Comparison of ENCODE assay signal across 2 cellular contexts in the genomic region with DNA sequence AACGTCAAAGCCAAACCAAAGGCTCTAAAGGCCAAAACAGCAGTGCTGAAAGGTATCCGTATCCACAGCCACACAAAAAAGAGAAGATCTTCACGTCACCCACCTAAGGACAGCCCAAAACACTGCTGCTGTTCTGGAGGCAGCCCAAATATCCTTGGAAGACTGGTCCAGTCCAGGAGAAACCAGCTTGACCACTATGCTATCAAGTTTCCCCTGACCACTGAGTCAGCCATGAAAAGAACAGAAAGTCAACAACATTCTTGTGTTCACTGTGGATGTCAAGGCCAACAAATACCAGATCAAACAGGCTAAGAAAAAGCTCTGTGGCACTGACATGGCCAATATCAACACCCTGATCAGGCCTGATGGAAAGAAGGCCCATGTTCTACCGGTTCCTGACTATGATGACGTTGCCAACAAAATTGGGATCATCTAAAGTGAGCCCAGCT.
A peak's percentile ranks its signal among the peaks of the same experiment; 100 is the strongest.
TF ChIP-seq lines count a peak whose summit lies in the region.

No MANE protein-coding gene starts in this region.

TF ChIP-seq in K562, 482 proteins besides CTCF, POLR2A, EP300 and RAD21:
- TF ChIP-seq ZFP36 (IDR thresholded peaks at IDR 0.05; ENCODE audit: low read depth, low read length, partially characterized antibody) = no peak
- TF ChIP-seq HMG20B (CRISPR knock-in tag; IDR thresholded peaks at IDR 0.05) = no peak
- TF ChIP-seq KLF16 (IDR thresholded peaks at IDR 0.05) = peak; percentile 85
- TF ChIP-seq, protein P1, sequence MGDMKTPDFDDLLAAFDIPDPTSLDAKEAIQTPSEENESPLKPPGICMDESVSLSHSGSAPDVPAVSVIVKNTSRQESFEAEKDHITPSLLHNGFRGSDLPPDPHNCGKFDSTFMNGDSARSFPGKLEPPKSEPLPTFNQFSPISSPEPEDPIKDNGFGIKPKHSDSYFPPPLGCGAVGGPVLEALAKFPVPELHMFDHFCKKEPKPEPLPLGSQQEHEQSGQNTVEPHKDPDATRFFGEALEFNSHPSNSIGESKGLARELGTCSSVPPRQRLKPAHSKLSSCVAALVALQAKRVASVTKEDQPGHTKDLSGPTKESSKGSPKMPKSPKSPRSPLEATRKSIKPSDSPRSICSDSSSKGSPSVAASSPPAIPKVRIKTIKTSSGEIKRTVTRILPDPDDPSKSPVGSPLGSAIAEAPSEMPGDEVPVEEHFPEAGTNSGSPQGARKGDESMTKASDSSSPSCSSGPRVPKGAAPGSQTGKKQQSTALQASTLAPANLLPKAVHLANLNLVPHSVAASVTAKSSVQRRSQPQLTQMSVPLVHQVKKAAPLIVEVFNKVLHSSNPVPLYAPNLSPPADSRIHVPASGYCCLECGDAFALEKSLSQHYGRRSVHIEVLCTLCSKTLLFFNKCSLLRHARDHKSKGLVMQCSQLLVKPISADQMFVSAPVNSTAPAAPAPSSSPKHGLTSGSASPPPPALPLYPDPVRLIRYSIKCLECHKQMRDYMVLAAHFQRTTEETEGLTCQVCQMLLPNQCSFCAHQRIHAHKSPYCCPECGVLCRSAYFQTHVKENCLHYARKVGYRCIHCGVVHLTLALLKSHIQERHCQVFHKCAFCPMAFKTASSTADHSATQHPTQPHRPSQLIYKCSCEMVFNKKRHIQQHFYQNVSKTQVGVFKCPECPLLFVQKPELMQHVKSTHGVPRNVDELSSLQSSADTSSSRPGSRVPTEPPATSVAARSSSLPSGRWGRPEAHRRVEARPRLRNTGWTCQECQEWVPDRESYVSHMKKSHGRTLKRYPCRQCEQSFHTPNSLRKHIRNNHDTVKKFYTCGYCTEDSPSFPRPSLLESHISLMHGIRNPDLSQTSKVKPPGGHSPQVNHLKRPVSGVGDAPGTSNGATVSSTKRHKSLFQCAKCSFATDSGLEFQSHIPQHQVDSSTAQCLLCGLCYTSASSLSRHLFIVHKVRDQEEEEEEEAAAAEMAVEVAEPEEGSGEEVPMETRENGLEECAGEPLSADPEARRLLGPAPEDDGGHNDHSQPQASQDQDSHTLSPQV (IDR thresholded peaks at IDR 0.05) = 0 out of 2 replicates have a peak, but pooled peaks have one; percentile 38
- TF ChIP-seq, protein P2, sequence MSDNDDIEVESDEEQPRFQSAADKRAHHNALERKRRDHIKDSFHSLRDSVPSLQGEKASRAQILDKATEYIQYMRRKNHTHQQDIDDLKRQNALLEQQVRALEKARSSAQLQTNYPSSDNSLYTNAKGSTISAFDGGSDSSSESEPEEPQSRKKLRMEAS (CRISPR knock-in tag; IDR thresholded peaks at IDR 0.05) = peak; percentile 21; the same call in 1 of the 2 replicates
- TF ChIP-seq RBM39 (optimal IDR thresholded peaks at IDR 0.05; ENCODE audit: low read depth, low read length) = no peak
- TF ChIP-seq TCF3 (CRISPR knock-in tag; IDR thresholded peaks at IDR 0.05) = peak; percentile 26; the same call in 1 of the 2 replicates
- TF ChIP-seq, protein P3, sequence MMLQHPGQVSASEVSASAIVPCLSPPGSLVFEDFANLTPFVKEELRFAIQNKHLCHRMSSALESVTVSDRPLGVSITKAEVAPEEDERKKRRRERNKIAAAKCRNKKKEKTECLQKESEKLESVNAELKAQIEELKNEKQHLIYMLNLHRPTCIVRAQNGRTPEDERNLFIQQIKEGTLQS (IDR thresholded peaks at IDR 0.05) = peak; percentile 19; the same call in 1 of the 2 replicates
- TF ChIP-seq, protein P3 (CRISPR knock-in tag; conservative IDR thresholded peaks at IDR 0.05) = no peak
- peak in 1 of 3 experiments; percentile 54 for TF ChIP-seq YY1 (IDR thresholded peaks at IDR 0.05; ENCODE audit: borderline replicate concordance in 1 of 3, control insufficient read depth in 1 of 3, extremely low read depth in 1 of 3, insufficient read depth in 3 of 3, insufficient read length in 1 of 3, insufficient replicate concordance in 2 of 3, low read depth in 1 of 3, low read length in 2 of 3)
- TF ChIP-seq HDGF (IDR thresholded peaks at IDR 0.05) = 0 out of 2 replicates have a peak, but pooled peaks have one; percentile 57
- no peak for TF ChIP-seq PTBP1 (IDR thresholded peaks at IDR 0.05; ENCODE audit: low read depth, low read length)
- peak; percentile 18 for TF ChIP-seq MEIS2 (IDR thresholded peaks at IDR 0.05; ENCODE audit: partially characterized antibody)
- peak; percentile 33 to 47; a peak in 2 of 4 replicates for TF ChIP-seq TRIM24 (IDR thresholded peaks at IDR 0.05)
- peak in 1 of 2 experiments; percentile 80; a peak in 2 of 4 replicates for TF ChIP-seq FOXA3 (CRISPR knock-in tag; conservative IDR thresholded peaks at IDR 0.05 in 1 of 2, IDR thresholded peaks at IDR 0.05 in 1 of 2)
- peak in 1 of 2 experiments; percentile 32; a peak in 1 of 4 replicates for TF ChIP-seq HDAC1 (IDR thresholded peaks at IDR 0.05)
- TF ChIP-seq FOXK2 (conservative IDR thresholded peaks at IDR 0.05 in 1 of 2, IDR thresholded peaks at IDR 0.05 in 1 of 2; ENCODE audit: low read depth in 2 of 2) = peak; percentile 37 to 58; a peak in 3 of 4 replicates
- 0 out of 2 replicates have a peak, but pooled peaks have one; percentile 40 for TF ChIP-seq EHMT2 (IDR thresholded peaks at IDR 0.05)
- TF ChIP-seq JUND (IDR thresholded peaks at IDR 0.05; ENCODE audit: borderline replicate concordance, low read depth, low read length) = 0 out of 2 replicates have a peak, but pooled peaks have one; percentile 19
- TF ChIP-seq JUND (tag; IDR thresholded peaks at IDR 0.05; ENCODE audit: borderline replicate concordance, low read depth, low read length) = no peak

TF ChIP-seq in HepG2, 621 proteins besides CTCF, POLR2A, EP300 and RAD21 (continues in another document):
- no peak for TF ChIP-seq CBFB (CRISPR knock-in tag; IDR thresholded peaks at IDR 0.05)
- TF ChIP-seq CERS6 (CRISPR knock-in tag; IDR thresholded peaks at IDR 0.05) = no peak
- TF ChIP-seq, protein P4, sequence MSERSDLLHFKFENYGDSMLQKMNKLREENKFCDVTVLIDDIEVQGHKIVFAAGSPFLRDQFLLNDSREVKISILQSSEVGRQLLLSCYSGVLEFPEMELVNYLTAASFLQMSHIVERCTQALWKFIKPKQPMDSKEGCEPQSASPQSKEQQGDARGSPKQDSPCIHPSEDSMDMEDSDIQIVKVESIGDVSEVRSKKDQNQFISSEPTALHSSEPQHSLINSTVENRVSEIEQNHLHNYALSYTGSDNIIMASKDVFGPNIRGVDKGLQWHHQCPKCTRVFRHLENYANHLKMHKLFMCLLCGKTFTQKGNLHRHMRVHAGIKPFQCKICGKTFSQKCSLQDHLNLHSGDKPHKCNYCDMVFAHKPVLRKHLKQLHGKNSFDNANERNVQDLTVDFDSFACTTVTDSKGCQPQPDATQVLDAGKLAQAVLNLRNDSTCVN (CRISPR knock-in tag; IDR thresholded peaks at IDR 0.05; ENCODE audit: borderline replicate concordance) = no peak
- TF ChIP-seq ZEB1 (IDR thresholded peaks at IDR 0.05; ENCODE audit: insufficient replicate concordance, low read depth) = no peak
- no peak for TF ChIP-seq MXD1 (CRISPR knock-in tag; IDR thresholded peaks at IDR 0.05)
- TF ChIP-seq RBM22 (optimal IDR thresholded peaks at IDR 0.05; ENCODE audit: low read length) = peak; percentile 46
- TF ChIP-seq DPF2 (CRISPR knock-in tag; IDR thresholded peaks at IDR 0.05; ENCODE audit: borderline replicate concordance, low read depth) = peak; percentile 95
- TF ChIP-seq, protein P5, sequence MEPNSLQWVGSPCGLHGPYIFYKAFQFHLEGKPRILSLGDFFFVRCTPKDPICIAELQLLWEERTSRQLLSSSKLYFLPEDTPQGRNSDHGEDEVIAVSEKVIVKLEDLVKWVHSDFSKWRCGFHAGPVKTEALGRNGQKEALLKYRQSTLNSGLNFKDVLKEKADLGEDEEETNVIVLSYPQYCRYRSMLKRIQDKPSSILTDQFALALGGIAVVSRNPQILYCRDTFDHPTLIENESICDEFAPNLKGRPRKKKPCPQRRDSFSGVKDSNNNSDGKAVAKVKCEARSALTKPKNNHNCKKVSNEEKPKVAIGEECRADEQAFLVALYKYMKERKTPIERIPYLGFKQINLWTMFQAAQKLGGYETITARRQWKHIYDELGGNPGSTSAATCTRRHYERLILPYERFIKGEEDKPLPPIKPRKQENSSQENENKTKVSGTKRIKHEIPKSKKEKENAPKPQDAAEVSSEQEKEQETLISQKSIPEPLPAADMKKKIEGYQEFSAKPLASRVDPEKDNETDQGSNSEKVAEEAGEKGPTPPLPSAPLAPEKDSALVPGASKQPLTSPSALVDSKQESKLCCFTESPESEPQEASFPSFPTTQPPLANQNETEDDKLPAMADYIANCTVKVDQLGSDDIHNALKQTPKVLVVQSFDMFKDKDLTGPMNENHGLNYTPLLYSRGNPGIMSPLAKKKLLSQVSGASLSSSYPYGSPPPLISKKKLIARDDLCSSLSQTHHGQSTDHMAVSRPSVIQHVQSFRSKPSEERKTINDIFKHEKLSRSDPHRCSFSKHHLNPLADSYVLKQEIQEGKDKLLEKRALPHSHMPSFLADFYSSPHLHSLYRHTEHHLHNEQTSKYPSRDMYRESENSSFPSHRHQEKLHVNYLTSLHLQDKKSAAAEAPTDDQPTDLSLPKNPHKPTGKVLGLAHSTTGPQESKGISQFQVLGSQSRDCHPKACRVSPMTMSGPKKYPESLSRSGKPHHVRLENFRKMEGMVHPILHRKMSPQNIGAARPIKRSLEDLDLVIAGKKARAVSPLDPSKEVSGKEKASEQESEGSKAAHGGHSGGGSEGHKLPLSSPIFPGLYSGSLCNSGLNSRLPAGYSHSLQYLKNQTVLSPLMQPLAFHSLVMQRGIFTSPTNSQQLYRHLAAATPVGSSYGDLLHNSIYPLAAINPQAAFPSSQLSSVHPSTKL (CRISPR knock-in tag; IDR thresholded peaks at IDR 0.05) = peak; percentile 98
- peak in 1 of 2 experiments; percentile 40; a peak in 1 of 4 replicates for TF ChIP-seq KLF16 (CRISPR knock-in tag; IDR thresholded peaks at IDR 0.05)
- TF ChIP-seq ZNF333 (CRISPR knock-in tag; IDR thresholded peaks at IDR 0.05; ENCODE audit: borderline replicate concordance) = no peak
- TF ChIP-seq ZGPAT (CRISPR knock-in tag; IDR thresholded peaks at IDR 0.05) = peak; percentile 83
- TF ChIP-seq SNAI1 (CRISPR knock-in tag; IDR thresholded peaks at IDR 0.05; ENCODE audit: borderline replicate concordance) = no peak
- peak; percentile 60 for TF ChIP-seq ZNF574 (CRISPR knock-in tag; IDR thresholded peaks at IDR 0.05)
- no peak for TF ChIP-seq ZNF672 (CRISPR knock-in tag; IDR thresholded peaks at IDR 0.05)
- peak; percentile 86 for TF ChIP-seq ZNF296 (CRISPR knock-in tag; conservative IDR thresholded peaks at IDR 0.05)
- peak; percentile 77 for TF ChIP-seq HOXA3 (CRISPR knock-in tag; IDR thresholded peaks at IDR 0.05)
- no peak for TF ChIP-seq MYC (CRISPR knock-in tag; IDR thresholded peaks at IDR 0.05; ENCODE audit: borderline replicate concordance)
- peak; percentile 50; the same call in 1 of the 2 replicates for TF ChIP-seq ZMYM3 (CRISPR knock-in tag; IDR thresholded peaks at IDR 0.05)
- peak; percentile 83; the same call in 1 of the 2 replicates for TF ChIP-seq SMAD3 (CRISPR knock-in tag; IDR thresholded peaks at IDR 0.05)
- no peak for TF ChIP-seq SMC3 (IDR thresholded peaks at IDR 0.05; ENCODE audit: low read length)
